Comparison of ENCODE assay signal across 8 cellular contexts in the genomic region with DNA sequence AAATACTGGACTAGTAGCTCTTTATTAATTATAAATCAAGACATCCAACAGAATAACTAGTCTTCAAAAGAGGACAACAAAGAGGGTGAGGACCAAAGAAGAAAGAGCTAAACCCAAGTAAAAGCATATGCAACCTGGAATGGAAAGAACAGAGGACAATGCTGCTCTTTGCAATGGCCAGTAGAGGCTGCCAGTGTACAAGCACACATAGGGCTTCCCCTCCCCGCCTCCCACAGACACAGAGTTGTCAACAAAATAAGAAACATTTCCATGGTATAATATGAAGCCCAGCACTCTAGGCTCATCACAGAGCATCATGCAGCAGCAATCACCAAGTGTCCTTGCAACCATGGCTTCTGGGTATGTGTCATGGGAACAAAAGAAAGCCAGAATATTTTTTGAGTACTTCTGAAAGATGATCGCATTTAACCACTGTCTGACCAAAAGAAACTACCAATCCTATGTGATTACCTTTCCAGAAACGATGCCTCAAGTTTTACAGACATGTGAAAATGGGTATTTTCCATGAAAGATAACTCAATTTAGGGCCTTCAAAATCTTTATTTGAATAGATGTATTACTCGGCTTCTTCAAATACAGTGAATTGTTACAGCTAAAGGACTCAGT. TPM values are rescaled to one million over a fixed set of nuclear protein-coding genes. Genes with fewer than 3 reads are reported as not detected.
DNase-seq lines count a peak whose midpoint lies in the region; ATAC-seq and TF ChIP-seq lines count a peak whose summit lies in the region.

No MANE protein-coding gene starts in this region.

- H3K9me3 ChIP-seq in lung (ENCODE audit: control insufficient read depth in 2 of 2, insufficient read depth in 1 of 2, low read length in 1 of 2): no peaks in the 10 kb centered on the region

- no peak overlapping the region for H3K27ac ChIP-seq in lung (ENCODE audit: low read depth in 1 of 2, low read length in 1 of 2)

- 60 to 69% methylated on average over 4 of the region's 4 CpGs for WGBS in lung, 2 donors

- no peak overlapping the region for H3K4me3 ChIP-seq in BJ (ENCODE audit: low read depth, low read length)
- no peak overlapping the region for H3K4me3 ChIP-seq in lung

- peak; percentile 99 for ATAC-seq in GM19023 (IDR thresholded peaks at IDR 0.05; ENCODE audit: unreplicated experiment)
- ATAC-seq in HG03139 (IDR thresholded peaks at IDR 0.05; ENCODE audit: unreplicated experiment): peak; percentile 92
- peak; percentile 72 for ATAC-seq in lung (ENCODE audit: insufficient read depth, low FRiP score)

- H3K27me3 ChIP-seq in BJ (ENCODE audit: control insufficient read depth, insufficient read depth, low read length) (no peaks in the 10 kb centered on the region), lung (ENCODE audit: control insufficient read depth, insufficient read depth) (no peaks in the 10 kb centered on the region)

- no peaks in the 10 kb centered on the region for H3K36me3 ChIP-seq in BJ (ENCODE audit: control insufficient read depth, insufficient read depth, low read length)
- no peaks in the 10 kb centered on the region for H3K36me3 ChIP-seq in lung (ENCODE audit: control insufficient read depth in 2 of 2, insufficient read depth in 2 of 2, low read length in 2 of 2)

- no peak for DNase-seq in BJ (ENCODE audit: low read depth)
- DNase-seq in NCI-H2196 (lab: John Stamatoyannopoulos, UW; ENCODE audit: unreplicated experiment): peak; percentile 84
- peak; percentile 67 for DNase-seq in activated CD4-positive, alpha-beta T cell treated with anti-CD3 and anti-CD28 coated beads for 48 hours
- peak; percentile 88 for DNase-seq in dermis blood vessel endothelial cell
- peak; percentile 31 for DNase-seq in lung (ENCODE audit: low spot score)
- DNase-seq in stimulated activated CD8-positive, alpha-beta memory T cell treated with anti-CD3 and anti-CD28 coated beads, Interleukin-4, amount 100 ng/mL, for 1 hour (ENCODE audit: low read depth in 2 of 2, low spot score in 1 of 2): peak; percentile 19 to 39

- peak; percentile 98 for TF ChIP-seq CTCF in BJ (IDR thresholded peaks at IDR 0.05; ENCODE audit: insufficient read depth, low read depth, low read length)
- peak; percentile 89 for TF ChIP-seq CTCF in lung (IDR thresholded peaks at IDR 0.05; ENCODE audit: control extremely low read depth, extremely low read depth)

- H3K4me1 ChIP-seq in lung (ENCODE audit: control insufficient read depth in 2 of 2, insufficient read depth in 2 of 2, low read length in 2 of 2): peaks cover 1 to 4% of the 10 kb centered on the region in 2 donors

- CTCF ChIA-PET in BJ (lab: Yijun Ruan, JAX): interaction anchor here (0.6 to 2.2 kb wide), 11 partner anchors 10 to 908 kb away, joined by 3 to 9 read pairs (median 3); partner anchors contain the start of gene RFX3

- POLR2A ChIA-PET in BJ (lab: Charles Lee): no interaction called here

RNA-seq across cellular contexts. Expression of gene RFX3, which starts 58.1 kb away (rescaled TPM):
- 2.2 and 2.7 TPM in 2 replicates for polyA plus RNA-seq in BJ (2011; rRNA removed)
- polyA minus RNA-seq in BJ (2011; rRNA and poly(A)+ RNA removed): 30.1 and 40.7 TPM in 2 replicates
- 11.4 and 12.8 TPM in 2 replicates for total RNA-seq in dermis blood vessel endothelial cell
- 10 to 100 TPM; 24.7 to 45.8 TPM for total RNA-seq in lung
- 1 to 10 TPM; 3.3 TPM for polyA plus RNA-seq in lung
